14 cellular contexts compared by ENCODE assay signal in genomic region chr2:28357948-28358667, GRCh38. TPM values are rescaled to one million over a fixed set of nuclear protein-coding genes. Genes with fewer than 3 reads are reported as not detected.
DNase-seq lines count a peak whose midpoint lies in the region; ATAC-seq lines count a peak whose summit lies in the region.
"Had no signal": no experiment of that assay in that cellular context is flagged by ENCODE, and none has a peak within 500 bp of the region (broad histone marks: within the 10 kb centered on the region; RNA-seq: fewer than 3 reads in every experiment).

No MANE protein-coding gene starts in this region.

- H3K4me1 ChIP-seq in BLaER1 treated with 17β-estradiol and CSF1 and Interleukin-3, amounts not matched to agents 10 nM and 100 nM, result peaks cover 50 to 66% (median 58%) of the 10 kb centered on the region in 10 experiments

- H3K36me3 Mint-ChIP-seq in activated CD4-positive, alpha-beta memory T cell treated with anti-CD3 and anti-CD28 coated beads, Interleukin-2, amount 10 ng/mL, durations not matched to agents 7 days and 5 days (ENCODE audit: low read depth), result no peaks in the 10 kb centered on the region

- H3K27me3 Mint-ChIP-seq in activated CD4-positive, alpha-beta memory T cell treated with anti-CD3 and anti-CD28 coated beads, Interleukin-2, amount 10 ng/mL, durations not matched to agents 7 days and 5 days, result no peaks in the 10 kb centered on the region

- H3K9me3 ChIP-seq in BLaER1 treated with 17β-estradiol and CSF1 and Interleukin-3, amounts not matched to agents 10 nM and 100 nM (replicated peaks in 1 of 11), result no peaks in the 10 kb centered on the region
- H3K9me3 ChIP-seq: heart left ventricle had no signal

- H3K27ac ChIP-seq in BLaER1 treated with 17β-estradiol and CSF1 and Interleukin-3, amounts not matched to agents 10 nM and 100 nM, result peak overlapping the region in 10 of 11 experiments; percentile 66 to 90 (median 80); a peak in 18 of 22 replicates
- H3K27ac ChIP-seq: C4-2B had no signal

- H3K9ac ChIP-seq in BLaER1 treated with 17β-estradiol and CSF1 and Interleukin-3, amounts not matched to agents 10 nM and 100 nM, result peak overlapping the region in 10 of 11 experiments; percentile 36 to 78 (median 66); a peak in 14 of 22 replicates

- DNase-seq in GF-D8 (lab: John Stamatoyannopoulos, UW), result peak; percentile 7
- no peak for DNase-seq in activated CD4-positive, alpha-beta memory T cell treated with anti-CD3 and anti-CD28 coated beads, Interleukin-2, amount 10 ng/mL, durations not matched to agents 7 days and 5 days
- DNase-seq in myocyte (ENCODE audit: low read depth), result peak; percentile 65
- DNase-seq in NCI-H187 treated with DMSO at 0.1 percent for 48 hours (lab: John Stamatoyannopoulos, UW), result no peak
- DNase-seq in AML-193 (lab: John Stamatoyannopoulos, UW), result no peak
- DNase-seq: activated CD4-positive, alpha-beta T cell treated with anti-CD3 and anti-CD28 coated beads for 1 hour; central memory CD4-positive, alpha-beta T cell; heart left ventricle; stimulated activated CD4-positive, alpha-beta T cell treated with anti-CD3 and anti-CD28 coated beads, Interleukin-4, amount 100 ng/mL, for 24 hours had no signal

- no peaks in the 10 kb centered on the region for H4K20me1 ChIP-seq in BLaER1 treated with 17β-estradiol and CSF1 and Interleukin-3, amounts not matched to agents 10 nM and 100 nM

- no peaks in the 10 kb centered on the region for H3K27me3 ChIP-seq in BLaER1 treated with 17β-estradiol and CSF1 and Interleukin-3, amounts not matched to agents 10 nM and 100 nM
- H3K27me3 ChIP-seq: heart left ventricle had no signal

- CTCF ChIA-PET in activated CD4-positive, alpha-beta memory T cell treated with anti-CD3 and anti-CD28 coated beads, Interleukin-2, amount 10 ng/mL, durations not matched to agents 7 days and 5 days (lab: Charles Lee), result interaction anchor here (1.0 to 2.2 kb wide), 3 partner anchors 8 to 33 kb away, joined by 3 to 5 read pairs (median 4); no protein-coding TSS in a partner anchor

- H3K4me2 ChIP-seq in BLaER1 treated with 17β-estradiol and CSF1 and Interleukin-3, amounts not matched to agents 10 nM and 100 nM, result peak overlapping the region; percentile 89 to 100 (median 94)

- no peaks in the 10 kb centered on the region for H3K36me3 ChIP-seq in BLaER1 treated with 17β-estradiol and CSF1 and Interleukin-3, amounts not matched to agents 10 nM and 100 nM
- H3K36me3 ChIP-seq: heart left ventricle had no signal

- H3K9me3 Mint-ChIP-seq in activated CD4-positive, alpha-beta memory T cell treated with anti-CD3 and anti-CD28 coated beads, Interleukin-2, amount 10 ng/mL, durations not matched to agents 7 days and 5 days, result no peaks in the 10 kb centered on the region
- H3K9me3 Mint-ChIP-seq: stimulated activated naive CD8-positive, alpha-beta T cell treated with anti-CD3 and anti-CD28 coated beads, Interleukin-15, amount 100 ng/mL, for 72 hours had no signal

- POLR2A ChIA-PET in activated CD4-positive, alpha-beta memory T cell treated with anti-CD3 and anti-CD28 coated beads, Interleukin-2, amount 10 ng/mL, durations not matched to agents 7 days and 5 days (lab: Charles Lee), result interaction anchor here (1.0 to 9.9 kb wide), 5 partner anchors 9 to 32 kb away, joined by 3 to 114 read pairs (median 11); partner anchors contain the start of gene FOSL2

- H3K4me1 Mint-ChIP-seq in activated CD4-positive, alpha-beta memory T cell treated with anti-CD3 and anti-CD28 coated beads, Interleukin-2, amount 10 ng/mL, durations not matched to agents 7 days and 5 days, result peaks cover 57% of the 10 kb centered on the region

- H3K27ac Mint-ChIP-seq in activated CD4-positive, alpha-beta memory T cell treated with anti-CD3 and anti-CD28 coated beads, Interleukin-2, amount 10 ng/mL, durations not matched to agents 7 days and 5 days, result peak overlapping the region; percentile 97

- H3K4me3 Mint-ChIP-seq in activated CD4-positive, alpha-beta memory T cell treated with anti-CD3 and anti-CD28 coated beads, Interleukin-2, amount 10 ng/mL, durations not matched to agents 7 days and 5 days, result no peak overlapping the region

- no peak overlapping the region for H3K4me3 ChIP-seq in BLaER1 treated with 17β-estradiol and CSF1 and Interleukin-3, amounts not matched to agents 10 nM and 100 nM

- ATAC-seq in HG03139 (IDR thresholded peaks at IDR 0.05; ENCODE audit: unreplicated experiment) (no peak), GM18861 (IDR thresholded peaks at IDR 0.05; ENCODE audit: unreplicated experiment) (no peak)
- ATAC-seq: heart left ventricle had no signal

RNA-seq across cellular contexts. Expression of gene FOSL2, which starts 34.5 kb away (rescaled TPM):
- total RNA-seq in activated CD4-positive, alpha-beta memory T cell treated with anti-CD3 and anti-CD28 coated beads, Interleukin-2, amount 10 ng/mL, durations not matched to agents 7 days and 5 days, result 100 to 1,000 TPM in 1 of 2 experiments, 10 to 100 TPM in 1; 96.4 to 100 TPM
- 106 and 124 TPM in 2 replicates for total RNA-seq in myocyte
- polyA plus RNA-seq in myocyte (2012), result 58.3 TPM

Comparison
In these comparisons a context has a peak if more than half of its experiments do, and no peak if none do; other contexts are left out.
1. DNase-seq: peak in GF-D8 (single experiment) and myocyte (single experiment); none in activated CD4-positive, alpha-beta memory T cell treated with anti-CD3 and anti-CD28 coated beads, Interleukin-2, amount 10 ng/mL, durations not matched to agents 7 days and 5 days (single experiment), NCI-H187 treated with DMSO at 0.1 percent for 48 hours (single experiment) and AML-193 (0 of 2).